ENCODE assay signal across 16 cellular contexts in the genomic region with DNA sequence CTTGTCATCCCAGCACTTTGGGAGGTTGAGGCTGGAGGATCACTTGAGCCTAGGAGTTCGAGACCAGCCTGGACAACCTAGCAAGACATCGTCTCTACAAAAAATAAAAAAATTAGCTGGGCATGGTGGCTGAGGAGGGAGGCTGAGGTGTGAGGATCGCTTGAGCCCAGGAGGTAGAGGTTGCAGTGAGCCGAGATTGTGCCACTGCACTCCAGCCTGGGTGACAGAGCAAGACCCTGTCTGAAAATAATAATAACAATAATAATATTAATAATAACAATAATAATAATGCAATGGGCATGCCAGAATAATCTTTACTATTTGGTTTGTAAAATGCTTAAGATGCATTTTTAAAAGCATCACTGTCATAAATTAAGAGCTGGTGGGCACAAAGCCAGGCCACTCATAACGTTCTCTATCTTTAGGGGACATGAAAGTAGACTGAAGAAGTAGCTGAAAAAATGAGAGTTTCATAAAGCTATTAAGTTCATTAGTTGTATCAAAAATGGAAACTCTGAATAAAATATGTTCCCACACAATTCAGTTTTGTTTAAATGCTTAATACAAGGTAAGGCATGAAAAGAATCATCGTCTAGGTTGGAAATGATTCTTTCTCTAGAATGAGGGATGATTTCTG.
DNase-seq lines count a peak whose midpoint lies in the region; ATAC-seq and TF ChIP-seq lines count a peak whose summit lies in the region.
"Had no signal": no experiment of that assay in that cellular context is flagged by ENCODE, and none has a peak within 500 bp of the region (broad histone marks: within the 10 kb centered on the region; RNA-seq: fewer than 3 reads in every experiment).

No MANE protein-coding gene starts in this region.

- H3K4me3 Mint-ChIP-seq in activated naive CD4-positive, alpha-beta T cell treated with anti-CD3 and anti-CD28 coated beads, Interleukin-2, amount 10 ng/mL, durations not matched to agents 7 days and 5 days: no peak overlapping the region
- H3K4me3 Mint-ChIP-seq in stimulated activated effector memory CD8-positive, alpha-beta T cell treated with anti-CD3 and anti-CD28 coated beads, Interleukin-12 subunit alpha, Interleukin-12 subunit beta, amount 100 ng/mL, for 72 hours: no peak overlapping the region
- H3K4me3 Mint-ChIP-seq: CD14-positive monocyte; CD8-positive, alpha-beta T cell; GM23338 had no signal

- H3K36me3 ChIP-seq in HEK293 (ENCODE audit: control insufficient read depth in 2 of 2, insufficient read depth in 1 of 2, low read length in 2 of 2): no peaks in the 10 kb centered on the region

- no peak for TF ChIP-seq CTCF in HEK293 (tag by site-specific recombination; IDR thresholded peaks at IDR 0.05)

- POLR2A ChIA-PET in HEK293 (lab: Yijun Ruan, JAX): no interaction called here

- peak; percentile 10 for DNase-seq in activated naive CD4-positive, alpha-beta T cell treated with Interleukin-2 at 50 U/mL for 16 hours
- DNase-seq in activated naive CD4-positive, alpha-beta T cell treated with anti-CD3 and anti-CD28 coated beads, Interleukin-2, amount 10 ng/mL, durations not matched to agents 7 days and 5 days: no peak
- peak; percentile 4 for DNase-seq in stimulated activated naive CD4-positive, alpha-beta T cell treated with Interleukin-2 at 50 U/mL for 16 hours (lab: John Stamatoyannopoulos, UW)
- DNase-seq in stimulated activated naive CD4-positive, alpha-beta T cell (lab: John Stamatoyannopoulos, UW): no peak
- no peak for DNase-seq in stimulated activated effector memory CD8-positive, alpha-beta T cell treated with anti-CD3 and anti-CD28 coated beads, Interleukin-12 subunit alpha, Interleukin-12 subunit beta, amount 100 ng/mL, for 72 hours (ENCODE audit: low spot score in 2 of 2)
- no peak for DNase-seq in foreskin melanocyte
- no peak for DNase-seq in activated CD8-positive, alpha-beta memory T cell treated with anti-CD3 and anti-CD28 coated beads, Interleukin-2, amount 50 U/mL, for 4 hours
- DNase-seq: CD8-positive, alpha-beta T cell; COR-L47; DND-41; GDM1; H7; IMR-90 had no signal

- no peak overlapping the region for H3K27ac Mint-ChIP-seq in activated naive CD4-positive, alpha-beta T cell treated with anti-CD3 and anti-CD28 coated beads, Interleukin-2, amount 10 ng/mL, durations not matched to agents 7 days and 5 days
- H3K27ac Mint-ChIP-seq in stimulated activated effector memory CD8-positive, alpha-beta T cell treated with anti-CD3 and anti-CD28 coated beads, Interleukin-12 subunit alpha, Interleukin-12 subunit beta, amount 100 ng/mL, for 72 hours: no peak overlapping the region
- H3K27ac Mint-ChIP-seq: CD14-positive monocyte; CD8-positive, alpha-beta T cell; GM23338 had no signal

- no peaks in the 10 kb centered on the region for H3K9me3 ChIP-seq in HEK293 (ENCODE audit: control insufficient read depth, insufficient read depth, low read depth, low read length)

- H3K4me3 ChIP-seq in HEK293 (ENCODE audit: low read depth, low read length): no peak overlapping the region
- H3K4me3 ChIP-seq: GM23338 had no signal

- H3K4me1 Mint-ChIP-seq in activated naive CD4-positive, alpha-beta T cell treated with anti-CD3 and anti-CD28 coated beads, Interleukin-2, amount 10 ng/mL, durations not matched to agents 7 days and 5 days: no peaks in the 10 kb centered on the region
- no peaks in the 10 kb centered on the region for H3K4me1 Mint-ChIP-seq in stimulated activated effector memory CD8-positive, alpha-beta T cell treated with anti-CD3 and anti-CD28 coated beads, Interleukin-12 subunit alpha, Interleukin-12 subunit beta, amount 100 ng/mL, for 72 hours
- H3K4me1 Mint-ChIP-seq: CD14-positive monocyte, GM23338 had no signal

- CTCF ChIA-PET in activated naive CD4-positive, alpha-beta T cell treated with anti-CD3 and anti-CD28 coated beads, Interleukin-2, amount 10 ng/mL, durations not matched to agents 7 days and 5 days (lab: Charles Lee): interaction anchor here (1.6 kb wide), 1 partner anchor 164 kb away, joined by 4 read pairs; no protein-coding TSS in a partner anchor
- CTCF ChIA-PET in HEK293 (lab: Yijun Ruan, JAX): interaction anchor here (0.6 to 1.0 kb wide), 4 partner anchors 67 to 464 kb away, joined by 3 read pairs; no protein-coding TSS in a partner anchor

- no peaks in the 10 kb centered on the region for H3K9me3 Mint-ChIP-seq in activated naive CD4-positive, alpha-beta T cell treated with anti-CD3 and anti-CD28 coated beads, Interleukin-2, amount 10 ng/mL, durations not matched to agents 7 days and 5 days
- H3K9me3 Mint-ChIP-seq in stimulated activated effector memory CD8-positive, alpha-beta T cell treated with anti-CD3 and anti-CD28 coated beads, Interleukin-12 subunit alpha, Interleukin-12 subunit beta, amount 100 ng/mL, for 72 hours: no peaks in the 10 kb centered on the region
- H3K9me3 Mint-ChIP-seq: CD8-positive, alpha-beta T cell; GM23338 had no signal

- H3K27me3 Mint-ChIP-seq in activated naive CD4-positive, alpha-beta T cell treated with anti-CD3 and anti-CD28 coated beads, Interleukin-2, amount 10 ng/mL, durations not matched to agents 7 days and 5 days: peaks cover 16% of the 10 kb centered on the region

- H3K27ac ChIP-seq in HEK293 (ENCODE audit: extremely low read depth, low read depth, low read length): no peak overlapping the region

- no peaks in the 10 kb centered on the region for H3K4me1 ChIP-seq in HEK293 (ENCODE audit: control insufficient read depth, insufficient read depth, low read length)

- ATAC-seq in stimulated activated effector memory CD8-positive, alpha-beta T cell treated with anti-CD3 and anti-CD28 coated beads, Interleukin-12 subunit alpha, Interleukin-12 subunit beta, amount 100 ng/mL, for 72 hours: peak; percentile 11
- ATAC-seq: CD8-positive, alpha-beta T cell; GM23338 had no signal

- no peaks in the 10 kb centered on the region for H3K36me3 Mint-ChIP-seq in activated naive CD4-positive, alpha-beta T cell treated with anti-CD3 and anti-CD28 coated beads, Interleukin-2, amount 10 ng/mL, durations not matched to agents 7 days and 5 days
- no peaks in the 10 kb centered on the region for H3K36me3 Mint-ChIP-seq in stimulated activated effector memory CD8-positive, alpha-beta T cell treated with anti-CD3 and anti-CD28 coated beads, Interleukin-12 subunit alpha, Interleukin-12 subunit beta, amount 100 ng/mL, for 72 hours
- H3K36me3 Mint-ChIP-seq: CD14-positive monocyte; CD8-positive, alpha-beta T cell had no signal

TF ChIP-seq in HEK293, 187 proteins besides CTCF, POLR2A, EP300 and RAD21:
- TF ChIP-seq MZF1 (tag by site-specific recombination; IDR thresholded peaks at IDR 0.05; ENCODE audit: borderline replicate concordance) (no peak), HOXD13 (CRISPR knock-in tag; IDR thresholded peaks at IDR 0.05; ENCODE audit: borderline replicate concordance) (no peak), ZNF248 (tag by site-specific recombination; IDR thresholded peaks at IDR 0.05) (no peak), ZNF623 (tag by site-specific recombination; IDR thresholded peaks at IDR 0.05) (no peak), ZNF239 (tag by site-specific recombination; IDR thresholded peaks at IDR 0.05) (no peak), REPIN1 (tag by site-specific recombination; IDR thresholded peaks at IDR 0.05; ENCODE audit: low read depth) (peak; percentile 97), ZNF777 (tag by site-specific recombination; IDR thresholded peaks at IDR 0.05; ENCODE audit: borderline replicate concordance) (no peak)

Comparison
In these comparisons a context has a peak if more than half of its experiments do, and no peak if none do; other contexts are left out.
1. DNase-seq: peak in activated naive CD4-positive, alpha-beta T cell treated with Interleukin-2 at 50 U/mL for 16 hours (single experiment) and stimulated activated naive CD4-positive, alpha-beta T cell treated with Interleukin-2 at 50 U/mL for 16 hours (single experiment); none in activated naive CD4-positive, alpha-beta T cell treated with anti-CD3 and anti-CD28 coated beads, Interleukin-2, amount 10 ng/mL, durations not matched to agents 7 days and 5 days (single experiment), stimulated activated naive CD4-positive, alpha-beta T cell (0 of 6), stimulated activated effector memory CD8-positive, alpha-beta T cell treated with anti-CD3 and anti-CD28 coated beads, Interleukin-12 subunit alpha, Interleukin-12 subunit beta, amount 100 ng/mL, for 72 hours (0 of 2), foreskin melanocyte (single experiment) and activated CD8-positive, alpha-beta memory T cell treated with anti-CD3 and anti-CD28 coated beads, Interleukin-2, amount 50 U/mL, for 4 hours (single experiment).